ENCODE assay signal across 17 cellular contexts in genomic region chr2:52613064-52613463, GRCh38.
DNase-seq lines count a peak whose midpoint lies in the region; ATAC-seq and TF ChIP-seq lines count a peak whose summit lies in the region.
"Had no signal": no experiment of that assay in that cellular context is flagged by ENCODE, and none has a peak within 500 bp of the region (broad histone marks: within the 10 kb centered on the region; RNA-seq: fewer than 3 reads in every experiment).

No MANE protein-coding gene starts in this region.

- H3K4me2 ChIP-seq in H9 (ENCODE audit: insufficient read depth, insufficient read length, low read length) (no peak overlapping the region), neural progenitor cell (no peak overlapping the region)
- H3K4me2 ChIP-seq: BLaER1 had no signal

- H3K4me3 Mint-ChIP-seq in H9 (no peak overlapping the region), neural progenitor cell (no peak overlapping the region)
- H3K4me3 Mint-ChIP-seq: activated CD4-positive, alpha-beta T cell treated with anti-CD3 and anti-CD28 coated beads, Interleukin-2, amount 10 ng/mL, durations not matched to agents 24 days and 14 days; activated naive CD4-positive, alpha-beta T cell treated with anti-CD3 and anti-CD28 coated beads, Interleukin-2, amount 50 U/mL, for 24 hours; brain; naive thymus-derived CD8-positive, alpha-beta T cell; T-helper 2 cell treated with Interferon-gamma antibody and Interleukin-4, amounts not matched to agents 5 μg/mL and 100 μg/mL, for 36 hours had no signal

- H3K9ac ChIP-seq in H9 (ENCODE audit: extremely low read depth, insufficient read length, low read length): no peak overlapping the region
- no peak overlapping the region for H3K9ac ChIP-seq in neural progenitor cell
- H3K9ac ChIP-seq: BLaER1 had no signal

- H2BK20ac ChIP-seq in H9 (ENCODE audit: low read depth, low read length, poor library complexity, severe bottlenecking): no peak overlapping the region

- peak; percentile 72 for TF ChIP-seq CTCF in H9 (conservative IDR thresholded peaks at IDR 0.05)
- peak; percentile 44 for TF ChIP-seq CTCF in choroid plexus epithelial cell (conservative IDR thresholded peaks at IDR 0.05; ENCODE audit: low read depth, low read length)
- peak; percentile 51 for TF ChIP-seq CTCF in neural progenitor cell (IDR thresholded peaks at IDR 0.05)

- no peaks in the 10 kb centered on the region for H3K27me3 Mint-ChIP-seq in H9 (ENCODE audit: low read depth)
- H3K27me3 Mint-ChIP-seq in neural progenitor cell (ENCODE audit: insufficient read depth, low read depth): peaks cover 2% of the 10 kb centered on the region
- H3K27me3 Mint-ChIP-seq: activated CD4-positive, alpha-beta T cell treated with anti-CD3 and anti-CD28 coated beads, Interleukin-2, amount 10 ng/mL, durations not matched to agents 24 days and 14 days; activated naive CD4-positive, alpha-beta T cell treated with anti-CD3 and anti-CD28 coated beads, Interleukin-2, amount 50 U/mL, for 24 hours; brain; naive thymus-derived CD8-positive, alpha-beta T cell had no signal

- no peak overlapping the region for H2AFZ ChIP-seq in H9 (ENCODE audit: low read length)
- H2AFZ ChIP-seq in neural progenitor cell (replicated peaks): no peak overlapping the region

- no peak for ATAC-seq in GM19452 (IDR thresholded peaks at IDR 0.05; ENCODE audit: unreplicated experiment)
- ATAC-seq: naive thymus-derived CD8-positive, alpha-beta T cell had no signal

- no peak overlapping the region for H2BK15ac ChIP-seq in H9 (ENCODE audit: low read depth, low read length)

- H3K36me3 Mint-ChIP-seq in H9 (ENCODE audit: insufficient read depth in 1 of 3, low read depth in 3 of 3): peaks cover 0 to 8% (median 6%) of the 10 kb centered on the region in 3 experiments; a peak in 2 of 7 replicates
- H3K36me3 Mint-ChIP-seq in neural progenitor cell: no peaks in the 10 kb centered on the region
- H3K36me3 Mint-ChIP-seq: activated naive CD4-positive, alpha-beta T cell treated with anti-CD3 and anti-CD28 coated beads, Interleukin-2, amount 50 U/mL, for 24 hours; brain; naive thymus-derived CD8-positive, alpha-beta T cell had no signal

- no peak overlapping the region for H2BK120ac ChIP-seq in H9 (ENCODE audit: low read depth, low read length, poor library complexity, severe bottlenecking)

- no peak overlapping the region for H3K14ac ChIP-seq in H9 (ENCODE audit: insufficient read depth, low read length)

- no peak overlapping the region for H4K5ac ChIP-seq in H9 (ENCODE audit: insufficient read length, low read depth, low read length)

- no peak overlapping the region for H4K8ac ChIP-seq in H9 (replicated peaks; ENCODE audit: insufficient read length, low read depth, low read length)

- H2AK5ac ChIP-seq in H9 (ENCODE audit: insufficient read length, low read length): no peak overlapping the region

- no peak overlapping the region for H4K91ac ChIP-seq in H9 (ENCODE audit: insufficient read length, low read depth, low read length)

- H3K27ac Mint-ChIP-seq in H9 (no peak overlapping the region), neural progenitor cell (no peak overlapping the region)
- H3K27ac Mint-ChIP-seq: activated CD4-positive, alpha-beta T cell treated with anti-CD3 and anti-CD28 coated beads, Interleukin-2, amount 10 ng/mL, durations not matched to agents 24 days and 14 days; activated naive CD4-positive, alpha-beta T cell treated with anti-CD3 and anti-CD28 coated beads, Interleukin-2, amount 50 U/mL, for 24 hours; brain; T-helper 2 cell treated with Interferon-gamma antibody and Interleukin-4, amounts not matched to agents 5 μg/mL and 100 μg/mL, for 36 hours had no signal

- H2BK5ac ChIP-seq in H9 (ENCODE audit: insufficient read length, low read length): no peak overlapping the region

- H3F3A ChIP-seq in neural progenitor cell (ENCODE audit: low read depth): no peaks in the 10 kb centered on the region

- no peaks in the 10 kb centered on the region for H3K23me2 ChIP-seq in H9 (ENCODE audit: insufficient read length, low read depth, low read length, poor library complexity, severe bottlenecking)

- no peak overlapping the region for H3T11ph ChIP-seq in H9 (ENCODE audit: low read length)

- no peaks in the 10 kb centered on the region for H3K9me3 ChIP-seq in H9 (ENCODE audit: control insufficient read depth, low read depth, low read length)
- H3K9me3 ChIP-seq in neural progenitor cell (ENCODE audit: low read depth): no peaks in the 10 kb centered on the region
- H3K9me3 ChIP-seq: BLaER1, suprapubic skin had no signal

- H3K36me3 ChIP-seq in neural progenitor cell: no peaks in the 10 kb centered on the region
- H3K36me3 ChIP-seq: BLaER1, suprapubic skin had no signal

- H3K4me1 ChIP-seq in H9 (ENCODE audit: insufficient read depth, low read length): no peaks in the 10 kb centered on the region
- H3K4me1 ChIP-seq in neural progenitor cell: peaks cover 15% of the 10 kb centered on the region
- H3K4me1 ChIP-seq: BLaER1, suprapubic skin had no signal

- no peak overlapping the region for H2BK12ac ChIP-seq in H9 (ENCODE audit: insufficient read length, low read depth, low read length)

- DNase-seq in H9 (peak; percentile 36), NCI-H69 (lab: John Stamatoyannopoulos, UW) (peak; percentile 0), choroid plexus epithelial cell (ENCODE audit: low read depth) (peak; percentile 31), neural progenitor cell (ENCODE audit: low spot score) (peak; percentile 45), epidermal melanocyte (ENCODE audit: insufficient read length, low spot score) (no peak)
- DNase-seq in activated T-cell treated with anti-CD3 and anti-CD28 coated beads, Interleukin-2, amount 50 U/mL, for 48 hours: no peak
- DNase-seq: activated CD4-positive, alpha-beta T cell treated with anti-CD3 and anti-CD28 coated beads, Interleukin-2, amount 10 ng/mL, durations not matched to agents 24 days and 14 days; activated T-cell treated with anti-CD3 and anti-CD28 coated beads for 4 hours; naive thymus-derived CD8-positive, alpha-beta T cell; NCI-H187 had no signal

- no peak overlapping the region for H3K4me3 ChIP-seq in choroid plexus epithelial cell (ENCODE audit: low read depth, low read length)
- no peak overlapping the region for H3K4me3 ChIP-seq in neural progenitor cell
- H3K4me3 ChIP-seq: BLaER1, lung, suprapubic skin had no signal

- no peak overlapping the region for H3K4ac ChIP-seq in H9 (ENCODE audit: low read depth, low read length)

- H3K56ac ChIP-seq in H9 (ENCODE audit: insufficient read length, low read depth, low read length): no peak overlapping the region

- H4K20me1 ChIP-seq in H9 (ENCODE audit: control insufficient read depth, insufficient read depth, insufficient read length) (no peaks in the 10 kb centered on the region), neural progenitor cell (ENCODE audit: low read depth) (no peaks in the 10 kb centered on the region)
- H4K20me1 ChIP-seq: BLaER1 had no signal

- H3K79me1 ChIP-seq in H9 (ENCODE audit: insufficient read depth, low read depth, low read length, poor library complexity, severe bottlenecking): no peaks in the 10 kb centered on the region

- H3K27me3 ChIP-seq in H9 (ENCODE audit: insufficient read depth, low read length) (no peaks in the 10 kb centered on the region), neural progenitor cell (no peaks in the 10 kb centered on the region)
- H3K27me3 ChIP-seq: BLaER1, suprapubic skin had no signal

- H3K4me1 Mint-ChIP-seq in H9 (peaks cover 10 to 12% of the 10 kb centered on the region in 2 experiments), neural progenitor cell (peaks cover 10% of the 10 kb centered on the region)
- H3K4me1 Mint-ChIP-seq: activated CD4-positive, alpha-beta T cell treated with anti-CD3 and anti-CD28 coated beads, Interleukin-2, amount 10 ng/mL, durations not matched to agents 24 days and 14 days; activated naive CD4-positive, alpha-beta T cell treated with anti-CD3 and anti-CD28 coated beads, Interleukin-2, amount 50 U/mL, for 24 hours; naive thymus-derived CD8-positive, alpha-beta T cell had no signal

- H3K18ac ChIP-seq in H9 (ENCODE audit: insufficient read length, low read depth, low read length): no peak overlapping the region

- no CpG with 5 or more reads among the region's 4 CpGs for WGBS in H9 (ENCODE audit: extremely low coverage, insufficient read length, low lambda C conversion rate)

- H3K27ac ChIP-seq in H9 (ENCODE audit: insufficient read length, low read depth, low read length): no peak overlapping the region
- H3K27ac ChIP-seq in neural progenitor cell: no peak overlapping the region
- H3K27ac ChIP-seq: BLaER1, suprapubic skin had no signal

- H3K79me2 ChIP-seq in H9 (ENCODE audit: insufficient read depth, low read length): no peaks in the 10 kb centered on the region
- no peaks in the 10 kb centered on the region for H3K79me2 ChIP-seq in neural progenitor cell (ENCODE audit: low read depth)

- H3K9me3 Mint-ChIP-seq in H9 (peaks cover 3 to 4% of the 10 kb centered on the region in 2 experiments; a peak in 2 of 5 replicates), neural progenitor cell (peaks cover 6% of the 10 kb centered on the region)
- H3K9me3 Mint-ChIP-seq: activated CD4-positive, alpha-beta T cell treated with anti-CD3 and anti-CD28 coated beads, Interleukin-2, amount 10 ng/mL, durations not matched to agents 24 days and 14 days; activated naive CD4-positive, alpha-beta T cell treated with anti-CD3 and anti-CD28 coated beads, Interleukin-2, amount 50 U/mL, for 24 hours had no signal

- no peak overlapping the region for H3K23ac ChIP-seq in H9 (ENCODE audit: insufficient read length, low read depth, low read length)

Comparison
In these comparisons a context has a peak if more than half of its experiments do, and no peak if none do; other contexts are left out.
1. DNase-seq: peak in H9 (single experiment), NCI-H69 (single experiment), choroid plexus epithelial cell (single experiment) and neural progenitor cell (single experiment); none in activated T-cell treated with anti-CD3 and anti-CD28 coated beads, Interleukin-2, amount 50 U/mL, for 48 hours (0 of 2) and epidermal melanocyte (single experiment).
2. Peak in every context shown above with its lines, with median percentiles within 50 percentile points of each other: CTCF ChIP-seq.